In genomic region chr1:101370488-101370887, GRCh38 we compare ENCODE assay signal across 19 cellular contexts.
A peak's percentile ranks its signal among the peaks of the same experiment; 100 is the strongest.
DNase-seq lines count a peak whose midpoint lies in the region; ATAC-seq, FAIRE-seq and TF ChIP-seq lines count a peak whose summit lies in the region.
"Had no signal": no experiment of that assay in that cellular context is flagged by ENCODE, and none has a peak within 500 bp of the region (broad histone marks: within the 10 kb centered on the region; RNA-seq: fewer than 3 reads in every experiment).

No MANE protein-coding gene starts in this region.

- H3K27ac Mint-ChIP-seq in T-helper 17 cell: peak overlapping the region; percentile 82
- H3K27ac Mint-ChIP-seq: B cell; CD4-positive, CD25-positive, alpha-beta regulatory T cell; HFFc6 had no signal

- FAIRE-seq in A549 (lab: Jason Lieb, UNC): no peak
- FAIRE-seq: G401.6, HTR-8/SVneo had no signal

- no peak overlapping the region for H3K4ac ChIP-seq in IMR-90 (ENCODE audit: low read depth, low read length)

- dilution Hi-C loops in IMR-90 (cut with HindIII; ENCODE audit: low sequenced_read_pairs, unreplicated experiment): no loop called here

- intact Hi-C loops in IMR-90 (cut with micrococcal nuclease): no loop called here
- intact Hi-C loops in dorsolateral prefrontal cortex (cut with DNase I): no loop called here

- no peaks in the 10 kb centered on the region for H3K36me3 Mint-ChIP-seq in T-helper 17 cell (ENCODE audit: low read depth)
- H3K36me3 Mint-ChIP-seq: CD4-positive, CD25-positive, alpha-beta regulatory T cell had no signal

- ATAC-seq in A549 (no peak), IMR-90 (ENCODE audit: low read depth) (no peak), T-helper 17 cell (no peak)
- ATAC-seq in stimulated activated naive CD8-positive, alpha-beta T cell treated with anti-CD3 and anti-CD28 coated beads, Interleukin-15, Interleukin-2, amounts not matched to agents 100 U/mL and 50 U/mL, for 24 hours: no peak

- H4K8ac ChIP-seq in IMR-90 (ENCODE audit: low read depth in 2 of 2, low read length in 2 of 2): no peak overlapping the region

- 35% methylated on average over 3 of the region's 3 CpGs for WGBS in A549 (ENCODE audit: missing lambda C conversion rate)
- WGBS in IMR-90 (ENCODE audit: extremely low coverage in 2 of 2, insufficient read length in 1 of 2), 2 experiments: 60% methylated on average over 1 of the region's 3 CpGs; no CpG with 5 or more reads in 1 of the 2 experiments
- WGBS in mesodermal cell (ENCODE audit: insufficient coverage in 2 of 2), 2 experiments: 90 to 100% methylated on average over 1 of the region's 3 CpGs

- no peak overlapping the region for H4K91ac ChIP-seq in IMR-90 (ENCODE audit: insufficient read depth, low read depth, low read length)

- H2BK120ac ChIP-seq in IMR-90 (ENCODE audit: low read depth, low read length): no peak overlapping the region

- no peak overlapping the region for H2AFZ ChIP-seq in IMR-90 (replicated peaks; ENCODE audit: low read length, poor library complexity)

- CTCF ChIA-PET in A549 (lab: Yijun Ruan, JAX) (no interaction called here), IMR-90 (lab: Yijun Ruan, JAX) (no interaction called here)

- H4K20me1 ChIP-seq in IMR-90 (ENCODE audit: insufficient read depth, low read length): no peaks in the 10 kb centered on the region

- no peak overlapping the region for H2BK15ac ChIP-seq in IMR-90 (ENCODE audit: low read depth, low read length)

- H3K4me1 Mint-ChIP-seq in T-helper 17 cell: peaks cover 10% of the 10 kb centered on the region
- H3K4me1 Mint-ChIP-seq: B cell had no signal

- in situ Hi-C loops in IMR-90 (cut with MboI; ENCODE audit: low sequenced_read_pairs): no loop called here

- H3K27ac ChIP-seq in A549 (no peak overlapping the region), IMR-90 (ENCODE audit: insufficient read depth, low read length) (no peak overlapping the region), mesodermal cell (ENCODE audit: low read depth, low read length, severe bottlenecking) (peak overlapping the region; percentile 37), dorsolateral prefrontal cortex (no peak overlapping the region)

- no peak for TF ChIP-seq CTCF in A549 (IDR thresholded peaks at IDR 0.05)
- no peak for TF ChIP-seq CTCF in IMR-90 (conservative IDR thresholded peaks at IDR 0.05; ENCODE audit: low read depth, low read length)
- no peak for TF ChIP-seq CTCF in dorsolateral prefrontal cortex (IDR thresholded peaks at IDR 0.05 in 54 of 56, conservative IDR thresholded peaks at IDR 0.05 in 2 of 56; ENCODE audit: low read depth in 1 of 56, partially characterized antibody in 56 of 56)

- no peaks in the 10 kb centered on the region for H3K79me1 ChIP-seq in IMR-90 (ENCODE audit: low read depth in 1 of 2, low read length in 2 of 2)

- no peaks in the 10 kb centered on the region for H3K27me3 ChIP-seq in IMR-90 (ENCODE audit: control insufficient read depth, insufficient read depth, low read length)
- H3K27me3 ChIP-seq in dorsolateral prefrontal cortex: no peaks in the 10 kb centered on the region

- H3K9me1 ChIP-seq in IMR-90 (ENCODE audit: insufficient read depth, low read length): peaks cover 7% of the 10 kb centered on the region; the same call in 1 of the 2 replicates

- H2AK5ac ChIP-seq in IMR-90 (ENCODE audit: low read depth, low read length): no peak overlapping the region

- no peak overlapping the region for H3K14ac ChIP-seq in IMR-90 (replicated peaks; ENCODE audit: low read depth, low read length)

- H3K36me3 ChIP-seq in IMR-90 (ENCODE audit: control insufficient read depth, insufficient read depth, low read length): no peaks in the 10 kb centered on the region
- no peaks in the 10 kb centered on the region for H3K36me3 ChIP-seq in mesodermal cell (ENCODE audit: control insufficient read depth, insufficient read depth, low read length)

- H2AK9ac ChIP-seq in IMR-90 (replicated peaks; ENCODE audit: low read depth, low read length, poor library complexity): no peak overlapping the region

- TF ChIP-seq RAD21 in A549 (conservative IDR thresholded peaks at IDR 0.05 in 1 of 2, IDR thresholded peaks at IDR 0.05 in 1 of 2) (no peak), IMR-90 (IDR thresholded peaks at IDR 0.05; ENCODE audit: low read length) (no peak)

- no peak overlapping the region for H3K4me3 Mint-ChIP-seq in T-helper 17 cell
- H3K4me3 Mint-ChIP-seq: B cell; CD4-positive, CD25-positive, alpha-beta regulatory T cell; CD8-positive, alpha-beta memory T cell had no signal

- peaks cover 7% of the 10 kb centered on the region; the same call in 1 of the 3 replicates for H3K4me1 ChIP-seq in A549
- peaks cover 10% of the 10 kb centered on the region for H3K4me1 ChIP-seq in IMR-90 (ENCODE audit: control insufficient read depth, insufficient read depth, low read length)
- H3K4me1 ChIP-seq in mesodermal cell (ENCODE audit: control insufficient read depth, insufficient read depth, low read length, poor library complexity, severe bottlenecking): peaks cover 6% of the 10 kb centered on the region

- POLR2A ChIA-PET in A549 (lab: Yijun Ruan, JAX) (no interaction called here), IMR-90 (lab: Charles Lee; ENCODE audit: unreplicated experiment) (interaction anchor here (0.6 kb wide), 1 partner anchor 13 kb away, joined by 3 read pairs; no protein-coding TSS in a partner anchor)

- H3K9ac ChIP-seq in IMR-90 (ENCODE audit: low read depth, low read length): no peak overlapping the region

- H3K9me3 ChIP-seq in A549 (no peaks in the 10 kb centered on the region), IMR-90 (ENCODE audit: control insufficient read depth, insufficient read depth, low read length) (no peaks in the 10 kb centered on the region), T-helper 17 cell (ENCODE audit: control insufficient read depth, low read length, poor library complexity, severe bottlenecking) (no peaks in the 10 kb centered on the region), mesodermal cell (ENCODE audit: control insufficient read depth, low read length) (no peaks in the 10 kb centered on the region)

- no peak overlapping the region for H3K4me3 ChIP-seq in A549
- H3K4me3 ChIP-seq in IMR-90 (ENCODE audit: insufficient read depth, low read depth, low read length): no peak overlapping the region
- H3K4me3 ChIP-seq in mesodermal cell (ENCODE audit: extremely low read depth, insufficient read depth, low read length, poor library complexity, severe bottlenecking): no peak overlapping the region
- H3K4me3 ChIP-seq in dorsolateral prefrontal cortex: no peak overlapping the region

- no peak overlapping the region for H4K5ac ChIP-seq in IMR-90 (ENCODE audit: low read depth, low read length)

- no peak for DNase-seq in A549 (ENCODE audit: low read depth in 1 of 2, low spot score in 1 of 2)
- no peak for DNase-seq in IMR-90
- no peak for DNase-seq in T-helper 17 cell
- DNase-seq in erythroblast (lab: John Stamatoyannopoulos, UW): no peak
- DNase-seq in stimulated activated naive CD8-positive, alpha-beta T cell treated with anti-CD3 and anti-CD28 coated beads, Interleukin-15, Interleukin-2, amounts not matched to agents 100 U/mL and 50 U/mL, for 24 hours: no peak
- no peak for DNase-seq in dorsolateral prefrontal cortex
- DNase-seq: 8988T; C1 segment of cervical spinal cord; CD8-positive, alpha-beta memory T cell; COR-L47; DMS 273 treated with DMSO at 0.1 percent for 48 hours; GOT3; H7 had no signal

- H3K23ac ChIP-seq in IMR-90 (ENCODE audit: low read depth, low read length): no peak overlapping the region

- TF ChIP-seq POLR2A in A549 (IDR thresholded peaks at IDR 0.05; ENCODE audit: low read length): no peak
- TF ChIP-seq POLR2A in IMR-90 (IDR thresholded peaks at IDR 0.05; ENCODE audit: low read depth, low read length): no peak
- TF ChIP-seq POLR2A in erythroblast (IDR thresholded peaks at IDR 0.05; ENCODE audit: low read length): no peak

- H3K56ac ChIP-seq in IMR-90 (ENCODE audit: extremely low read depth, insufficient read depth, low read length): no peak overlapping the region

- BruUV-seq in IMR-90 (replicated peaks; lab: Mats Ljungman, UMichigan): no TSS peak

- H2BK5ac ChIP-seq in IMR-90 (ENCODE audit: low read depth, low read length, poor library complexity, severe bottlenecking): no peak overlapping the region

- no peak overlapping the region for H3K4me2 ChIP-seq in A549
- no peak overlapping the region for H3K4me2 ChIP-seq in IMR-90 (ENCODE audit: low read depth, low read length)

- no peak for TF ChIP-seq EP300 in A549 (IDR thresholded peaks at IDR 0.05)

- no peak overlapping the region for H2BK20ac ChIP-seq in IMR-90 (ENCODE audit: low read depth, low read length)

- H3K27me3 Mint-ChIP-seq in T-helper 17 cell: no peaks in the 10 kb centered on the region
- H3K27me3 Mint-ChIP-seq: B cell; CD4-positive, CD25-positive, alpha-beta regulatory T cell had no signal

- H3K18ac ChIP-seq in IMR-90 (ENCODE audit: low read depth, low read length): no peak overlapping the region

TF ChIP-seq in A549, 52 proteins besides CTCF, POLR2A, EP300 and RAD21:
- peak; percentile 43 for TF ChIP-seq MAFK (IDR thresholded peaks at IDR 0.05; ENCODE audit: partially characterized antibody)
- TF ChIP-seq MAX (IDR thresholded peaks at IDR 0.05): no peak

TF ChIP-seq in IMR-90, 13 proteins besides CTCF, POLR2A, EP300 and RAD21:
- TF ChIP-seq MAFK (IDR thresholded peaks at IDR 0.05; ENCODE audit: low read depth, low read length): peak; percentile 81
- TF ChIP-seq NFE2L2 (IDR thresholded peaks at IDR 0.05; ENCODE audit: low read depth, low read length): no peak
